ENCODE assay signal across 8 cellular contexts in genomic region chr1:181112071-181112929, GRCh38. TPM values are rescaled to one million over a fixed set of nuclear protein-coding genes. Genes with fewer than 3 reads are reported as not detected.
DNase-seq lines count a peak whose midpoint lies in the region; ATAC-seq and TF ChIP-seq lines count a peak whose summit lies in the region.

No MANE protein-coding gene starts in this region.

- H3K27ac Mint-ChIP-seq in Calu3 (ENCODE audit: unreplicated experiment) = peak overlapping the region; percentile 81

- TF ChIP-seq CTCF in Calu3 (IDR thresholded peaks at IDR 0.05; ENCODE audit: unreplicated experiment) = no peak
- TF ChIP-seq CTCF in epithelial cell of proximal tubule (conservative IDR thresholded peaks at IDR 0.05; ENCODE audit: low read depth, low read length) = no peak
- no peak for TF ChIP-seq CTCF in osteoblast (IDR thresholded peaks at IDR 0.05; ENCODE audit: extremely low read depth, low read depth, low read length)

- no peaks in the 10 kb centered on the region for H3K9me3 Mint-ChIP-seq in Calu3 (ENCODE audit: low read depth, unreplicated experiment)

- no peak overlapping the region for H2AFZ ChIP-seq in osteoblast (ENCODE audit: low read length)

- no peaks in the 10 kb centered on the region for H3K79me2 ChIP-seq in osteoblast (ENCODE audit: insufficient read depth, low read length)

- peaks cover 11% of the 10 kb centered on the region for H3K36me3 Mint-ChIP-seq in Calu3 (ENCODE audit: insufficient read depth, unreplicated experiment)

- H3K4me2 ChIP-seq in osteoblast (ENCODE audit: insufficient read depth, low read length) = peak overlapping the region; percentile 57

- H4K20me1 ChIP-seq in osteoblast (ENCODE audit: insufficient read depth, low read length) = no peaks in the 10 kb centered on the region

- H3K4me1 ChIP-seq in osteoblast (ENCODE audit: insufficient read depth, low read length) = peaks cover 26% of the 10 kb centered on the region

- intact Hi-C loops in Calu3 (cut with micrococcal nuclease; ENCODE audit: unreplicated experiment) = no loop called here

- peak overlapping the region; percentile 67 for H3K27ac ChIP-seq in osteoblast (ENCODE audit: low read depth, low read length)

- no peaks in the 10 kb centered on the region for H3K27me3 Mint-ChIP-seq in Calu3 (ENCODE audit: unreplicated experiment)

- peak overlapping the region; percentile 9 for H3K4me3 Mint-ChIP-seq in Calu3 (ENCODE audit: low read depth, unreplicated experiment)

- no peaks in the 10 kb centered on the region for H3K9me3 ChIP-seq in osteoblast (ENCODE audit: low read depth, low read length)

- H3K4me3 ChIP-seq in epithelial cell of proximal tubule (ENCODE audit: low read depth, low read length) (no peak overlapping the region), osteoblast (ENCODE audit: insufficient read depth, low read length) (peak overlapping the region; percentile 15)

- no peak for ATAC-seq in GM19395 (IDR thresholded peaks at IDR 0.05; ENCODE audit: unreplicated experiment)

- H3K27me3 ChIP-seq in osteoblast (ENCODE audit: insufficient read depth, low read length) = no peaks in the 10 kb centered on the region

- H3K36me3 ChIP-seq in osteoblast (ENCODE audit: insufficient read depth, low read length) = no peaks in the 10 kb centered on the region

- CTCF ChIA-PET in Calu3 (lab: Charles Lee) = interaction anchor here (1.2 to 2.5 kb wide), 3 partner anchors 7 to 22 kb away, joined by 3 to 8 read pairs (median 6); no protein-coding TSS in a partner anchor

- peak; percentile 93 for DNase-seq in Calu3
- DNase-seq in NCI-H774 (lab: John Stamatoyannopoulos, UW) = peak; percentile 16
- peak; percentile 99 for DNase-seq in epithelial cell of proximal tubule (ENCODE audit: low read depth)
- DNase-seq in osteoblast (ENCODE audit: insufficient read length, low spot score, missing footprints) = peak; percentile 97
- DNase-seq in activated CD8-positive, alpha-beta memory T cell treated with anti-CD3 and anti-CD28 coated beads for 24 hours = no peak
- DNase-seq in activated CD8-positive, alpha-beta memory T cell treated with anti-CD3 and anti-CD28 coated beads, Interleukin-2, amount 50 U/mL, for 48 hours = no peak
- no peak for DNase-seq in stimulated activated CD4-positive, alpha-beta T cell treated with anti-CD3 and anti-CD28 coated beads, Interleukin-2, amount 100 ng/mL, for 48 hours

- no TSS peak for BruUV-seq in Calu3 (replicated peaks; lab: Mats Ljungman, UMichigan)

- peaks cover 67% of the 10 kb centered on the region for H3K4me1 Mint-ChIP-seq in Calu3 (ENCODE audit: low read depth, unreplicated experiment)

RNA-seq across cellular contexts. Expression of gene IER5, which starts 23.8 kb away (rescaled TPM):
- total RNA-seq in Calu3 (2022) (11.4 and 12.2 TPM in 2 replicates), epithelial cell of proximal tubule (20.5 and 43.0 TPM in 2 replicates), osteoblast (16.2 and 17.4 TPM in 2 replicates)

Comparison
In these comparisons a context has a peak if more than half of its experiments do, and no peak if none do; other contexts are left out.
1. DNase-seq: peak in Calu3 (single experiment), NCI-H774 (single experiment), epithelial cell of proximal tubule (single experiment) and osteoblast (single experiment); none in activated CD8-positive, alpha-beta memory T cell treated with anti-CD3 and anti-CD28 coated beads for 24 hours (single experiment), activated CD8-positive, alpha-beta memory T cell treated with anti-CD3 and anti-CD28 coated beads, Interleukin-2, amount 50 U/mL, for 48 hours (single experiment) and stimulated activated CD4-positive, alpha-beta T cell treated with anti-CD3 and anti-CD28 coated beads, Interleukin-2, amount 100 ng/mL, for 48 hours (0 of 2).